ENCODE assay signal across 10 cellular contexts in the genomic region with DNA sequence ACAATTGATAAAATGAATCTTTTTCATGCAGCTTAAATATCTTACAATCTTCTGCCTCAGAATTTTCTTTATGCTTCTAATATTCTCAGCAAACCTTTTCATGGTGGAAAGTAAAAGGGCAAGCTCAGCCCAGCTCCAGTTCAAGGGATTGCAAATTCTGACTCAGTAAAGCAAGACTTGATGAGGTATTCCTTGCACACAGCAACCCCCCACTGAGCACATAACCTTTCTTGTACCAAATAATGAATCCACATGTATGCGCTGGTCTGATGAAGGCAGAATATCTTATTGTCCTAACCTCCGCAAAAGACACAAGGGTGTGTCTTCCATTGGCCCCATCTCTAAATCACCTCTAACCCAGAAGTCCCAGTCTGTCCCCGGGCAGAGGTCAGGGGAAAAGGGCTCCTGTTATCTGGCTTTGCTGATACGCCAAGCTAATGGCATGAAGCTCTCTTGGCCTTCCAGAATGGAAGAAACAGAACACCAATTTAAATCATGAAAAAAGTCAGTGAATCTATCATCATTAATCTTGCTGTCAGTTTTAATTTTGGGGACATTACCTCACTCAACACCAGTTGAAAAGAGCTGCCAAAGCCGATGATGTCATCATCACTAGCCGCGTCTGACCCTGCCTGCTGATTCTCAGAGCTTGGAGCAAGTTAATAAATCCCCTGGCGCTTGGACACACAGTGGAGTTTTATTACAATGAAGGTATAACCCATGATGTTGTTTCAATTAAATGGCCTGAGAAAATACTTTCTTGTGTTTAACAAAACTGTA.
DNase-seq lines count a peak whose midpoint lies in the region; TF ChIP-seq lines count a peak whose summit lies in the region.
"Had no signal": no experiment of that assay in that cellular context is flagged by ENCODE, and none has a peak within 500 bp of the region (broad histone marks: within the 10 kb centered on the region; RNA-seq: fewer than 3 reads in every experiment).

No MANE protein-coding gene starts in this region.

- H3F3A ChIP-seq in neural cell (ENCODE audit: insufficient read depth, low read length, poor library complexity, severe bottlenecking) = no peaks in the 10 kb centered on the region

- H3K27ac ChIP-seq in neural cell (ENCODE audit: low read length) = peak overlapping the region; percentile 31
- H3K27ac ChIP-seq: prostate gland had no signal

- no peaks in the 10 kb centered on the region for H4K20me1 ChIP-seq in neural cell (ENCODE audit: insufficient read depth)

- no peak for TF ChIP-seq EP300 in neural cell (conservative IDR thresholded peaks at IDR 0.05; ENCODE audit: poor library complexity, severe bottlenecking)

- no peaks in the 10 kb centered on the region for H3K9me3 ChIP-seq in neural cell (ENCODE audit: low read length)
- H3K9me3 ChIP-seq: prostate gland had no signal

- no peak for TF ChIP-seq CTCF in fibroblast of pulmonary artery (IDR thresholded peaks at IDR 0.05; ENCODE audit: low read length, missing control alignments)
- no peak for TF ChIP-seq CTCF in neural cell (IDR thresholded peaks at IDR 0.05; ENCODE audit: poor library complexity, severe bottlenecking)

- no peaks in the 10 kb centered on the region for H3K79me2 ChIP-seq in neural cell (replicated peaks; ENCODE audit: insufficient read depth, low read length)

- no peak overlapping the region for H3K4me2 ChIP-seq in neural cell (ENCODE audit: low read length)

- H3K9me2 ChIP-seq in neural cell (ENCODE audit: insufficient read depth, low read length) = no peaks in the 10 kb centered on the region

- TF ChIP-seq RAD21 in neural cell (conservative IDR thresholded peaks at IDR 0.05) = no peak

- DNase-seq in NCI-H82 (lab: John Stamatoyannopoulos, UW) (peak; percentile 8), NCI-H82 treated with DMSO at 0.1 percent for 48 hours (lab: John Stamatoyannopoulos, UW; ENCODE audit: unreplicated experiment) (no peak), fibroblast of pulmonary artery (ENCODE audit: low read depth) (peak; percentile 57), dermis blood vessel endothelial cell (no peak)
- DNase-seq in activated CD4-positive, alpha-beta T cell treated with anti-CD3 and anti-CD28 coated beads for 4 hours = no peak
- no peak for DNase-seq in central memory CD4-positive, alpha-beta T cell
- DNase-seq in activated effector memory CD4-positive, alpha-beta T cell treated with anti-CD3 and anti-CD28 coated beads, Interleukin-2, amount 50 U/mL, for 16 hours = no peak
- DNase-seq: H7 had no signal

- H3K9ac ChIP-seq in neural cell (ENCODE audit: low read length) = no peak overlapping the region

- H2AFZ ChIP-seq in neural cell (ENCODE audit: low read depth, low read length) = no peak overlapping the region

- H3K4me3 ChIP-seq in fibroblast of pulmonary artery (replicated peaks; ENCODE audit: low read depth, low read length) (no peak overlapping the region), neural cell (ENCODE audit: low read length) (no peak overlapping the region)
- H3K4me3 ChIP-seq: prostate gland had no signal

- H3K36me3 ChIP-seq in neural cell (ENCODE audit: insufficient read depth, low read length) = no peaks in the 10 kb centered on the region
- H3K36me3 ChIP-seq: prostate gland had no signal

- no peaks in the 10 kb centered on the region for H3K27me3 ChIP-seq in neural cell (ENCODE audit: insufficient read depth, low read depth, low read length)

TF ChIP-seq in neural cell, 6 proteins besides CTCF, POLR2A, EP300 and RAD21:
- TF ChIP-seq SMC3 (conservative IDR thresholded peaks at IDR 0.05; ENCODE audit: poor library complexity) (no peak), POLR2AphosphoS5 (IDR thresholded peaks at IDR 0.05) (no peak), TAF1 (IDR thresholded peaks at IDR 0.05; ENCODE audit: low read depth) (no peak), MXI1 (conservative IDR thresholded peaks at IDR 0.05; ENCODE audit: poor library complexity, severe bottlenecking) (no peak), REST (IDR thresholded peaks at IDR 0.05; ENCODE audit: borderline replicate concordance) (no peak), EZH2 (IDR thresholded peaks at IDR 0.05; ENCODE audit: borderline replicate concordance, insufficient read depth, low read length, poor library complexity, severe bottlenecking) (no peak)

Comparison
In these comparisons a context has a peak if more than half of its experiments do, and no peak if none do; other contexts are left out.
1. DNase-seq: peak in NCI-H82 (single experiment) and fibroblast of pulmonary artery (single experiment); none in NCI-H82 treated with DMSO at 0.1 percent for 48 hours (single experiment), activated CD4-positive, alpha-beta T cell treated with anti-CD3 and anti-CD28 coated beads for 4 hours (0 of 2), central memory CD4-positive, alpha-beta T cell (single experiment), dermis blood vessel endothelial cell (single experiment) and activated effector memory CD4-positive, alpha-beta T cell treated with anti-CD3 and anti-CD28 coated beads, Interleukin-2, amount 50 U/mL, for 16 hours (single experiment).